9 cellular contexts compared by ENCODE assay signal in genomic region chr19:39833160-39833463, GRCh38. TPM values are rescaled to one million over a fixed set of nuclear protein-coding genes. Genes with fewer than 3 reads are reported as not detected.
DNase-seq lines count a peak whose midpoint lies in the region; ATAC-seq, FAIRE-seq and TF ChIP-seq lines count a peak whose summit lies in the region.
"Had no signal": no experiment of that assay in that cellular context is flagged by ENCODE, and none has a peak within 500 bp of the region (broad histone marks: within the 10 kb centered on the region; RNA-seq: fewer than 3 reads in every experiment).

No MANE protein-coding gene starts in this region.

- peaks cover 26% of the 10 kb centered on the region for H3K79me2 ChIP-seq in astrocyte (ENCODE audit: insufficient read depth, low read length)

- H3K36me3 Mint-ChIP-seq in activated naive CD4-positive, alpha-beta T cell treated with anti-CD3 and anti-CD28 coated beads, Interleukin-2, amount 10 ng/mL, durations not matched to agents 7 days and 5 days: peaks cover 58% of the 10 kb centered on the region
- peaks cover 26% of the 10 kb centered on the region for H3K36me3 Mint-ChIP-seq in astrocyte (ENCODE audit: low read depth, unreplicated experiment)

- H3K9ac ChIP-seq in astrocyte (ENCODE audit: low read length): peak overlapping the region; percentile 98

- peak overlapping the region; percentile 87 for H2AFZ ChIP-seq in astrocyte (ENCODE audit: low read depth, low read length)

- H4K20me1 ChIP-seq in astrocyte (ENCODE audit: insufficient read depth, low read length): peaks cover 12% of the 10 kb centered on the region

- no peak for TF ChIP-seq CTCF in astrocyte (IDR thresholded peaks at IDR 0.05; ENCODE audit: insufficient read depth, low read depth, low read length)
- no peak for TF ChIP-seq CTCF in lower lobe of right lung (IDR thresholded peaks at IDR 0.05)
- no peak for TF ChIP-seq CTCF in upper lobe of right lung (IDR thresholded peaks at IDR 0.05)

- H3K36me3 ChIP-seq in astrocyte (ENCODE audit: insufficient read depth, low read length) (peaks cover 48% of the 10 kb centered on the region), lower lobe of right lung (peaks cover 74% of the 10 kb centered on the region), upper lobe of right lung (peaks cover 71% of the 10 kb centered on the region)

- H3K27me3 ChIP-seq in astrocyte (ENCODE audit: insufficient read depth, low read length) (no peaks in the 10 kb centered on the region), lower lobe of right lung (ENCODE audit: low read depth) (no peaks in the 10 kb centered on the region), upper lobe of right lung (no peaks in the 10 kb centered on the region)

- FAIRE-seq in astrocyte (lab: Jason Lieb, UNC): no peak

- H3K27ac ChIP-seq in astrocyte (ENCODE audit: low read depth, low read length): peak overlapping the region; percentile 96
- peak overlapping the region; percentile 86 for H3K27ac ChIP-seq in lower lobe of right lung
- H3K27ac ChIP-seq in upper lobe of right lung: peak overlapping the region; percentile 95

- H3K4me3 ChIP-seq in astrocyte (ENCODE audit: insufficient read depth, low read depth, low read length) (peak overlapping the region; percentile 78), lower lobe of right lung (peak overlapping the region; percentile 96), upper lobe of right lung (peak overlapping the region; percentile 99)

- no peak for TF ChIP-seq POLR2A in erythroblast (IDR thresholded peaks at IDR 0.05; ENCODE audit: low read length)

- ATAC-seq in lower lobe of right lung (no peak), upper lobe of right lung (no peak)

- no peaks in the 10 kb centered on the region for H3K9me3 Mint-ChIP-seq in activated naive CD4-positive, alpha-beta T cell treated with anti-CD3 and anti-CD28 coated beads, Interleukin-2, amount 10 ng/mL, durations not matched to agents 7 days and 5 days
- peaks cover 2% of the 10 kb centered on the region for H3K9me3 Mint-ChIP-seq in astrocyte (ENCODE audit: unreplicated experiment)

- no peak for DNase-seq in activated naive CD4-positive, alpha-beta T cell treated with anti-CD3 and anti-CD28 coated beads, Interleukin-2, amount 10 ng/mL, durations not matched to agents 7 days and 5 days
- DNase-seq in activated naive CD4-positive, alpha-beta T cell (lab: John Stamatoyannopoulos, UW): no peak
- no peak for DNase-seq in astrocyte (ENCODE audit: low read depth)
- DNase-seq in lower lobe of right lung: no peak
- DNase-seq in upper lobe of right lung: no peak
- no peak for DNase-seq in NCI-H187 (lab: John Stamatoyannopoulos, UW)
- DNase-seq in dedifferentiated amniotic fluid mesenchymal stem cell (ENCODE audit: extremely low spot score): no peak
- no peak for DNase-seq in erythroblast (lab: John Stamatoyannopoulos, UW)

- H3K27ac Mint-ChIP-seq in activated naive CD4-positive, alpha-beta T cell treated with anti-CD3 and anti-CD28 coated beads, Interleukin-2, amount 10 ng/mL, durations not matched to agents 7 days and 5 days: peak overlapping the region; percentile 28
- peak overlapping the region; percentile 93 for H3K27ac Mint-ChIP-seq in astrocyte (ENCODE audit: unreplicated experiment)

- H3K9me3 ChIP-seq in astrocyte (ENCODE audit: insufficient read depth, low read depth, low read length) (no peaks in the 10 kb centered on the region), lower lobe of right lung (no peaks in the 10 kb centered on the region), upper lobe of right lung (no peaks in the 10 kb centered on the region)

- CTCF ChIA-PET in activated naive CD4-positive, alpha-beta T cell treated with anti-CD3 and anti-CD28 coated beads, Interleukin-2, amount 10 ng/mL, durations not matched to agents 7 days and 5 days (lab: Charles Lee): interaction anchor here (2.1 kb wide), 1 partner anchor 11 kb away, joined by 32 read pairs; no protein-coding TSS in a partner anchor

- peak overlapping the region; percentile 74 for H3K4me3 Mint-ChIP-seq in activated naive CD4-positive, alpha-beta T cell treated with anti-CD3 and anti-CD28 coated beads, Interleukin-2, amount 10 ng/mL, durations not matched to agents 7 days and 5 days
- peak overlapping the region; percentile 94 for H3K4me3 Mint-ChIP-seq in astrocyte (ENCODE audit: unreplicated experiment)

- H3K4me1 ChIP-seq in astrocyte (ENCODE audit: insufficient read depth, low read length) (peaks cover 6% of the 10 kb centered on the region), lower lobe of right lung (peaks cover 14% of the 10 kb centered on the region), upper lobe of right lung (peaks cover 10% of the 10 kb centered on the region)

- H3K27me3 Mint-ChIP-seq in activated naive CD4-positive, alpha-beta T cell treated with anti-CD3 and anti-CD28 coated beads, Interleukin-2, amount 10 ng/mL, durations not matched to agents 7 days and 5 days: no peaks in the 10 kb centered on the region
- H3K27me3 Mint-ChIP-seq in astrocyte (ENCODE audit: low read depth, unreplicated experiment): no peaks in the 10 kb centered on the region

- intact Hi-C loops in lower lobe of right lung (cut with DNase I) (no loop called here), upper lobe of right lung (cut with DNase I) (no loop called here)

- H3K4me2 ChIP-seq in astrocyte (ENCODE audit: low read length): peak overlapping the region; percentile 92

- peaks cover 39% of the 10 kb centered on the region for H3K4me1 Mint-ChIP-seq in activated naive CD4-positive, alpha-beta T cell treated with anti-CD3 and anti-CD28 coated beads, Interleukin-2, amount 10 ng/mL, durations not matched to agents 7 days and 5 days
- peaks cover 17% of the 10 kb centered on the region for H3K4me1 Mint-ChIP-seq in astrocyte (ENCODE audit: low read depth, unreplicated experiment)

RNA-seq across cellular contexts. Expression of gene DYRK1B, which starts 0.8 kb away (rescaled TPM):
- total RNA-seq in astrocyte: 25.4 and 31.4 TPM in 2 replicates
- 28.4 TPM for total RNA-seq in lower lobe of right lung
- total RNA-seq in upper lobe of right lung: 16.7 TPM

RNA-seq across cellular contexts. Expression of gene FBL, which starts 13.1 kb away (rescaled TPM):
- total RNA-seq in astrocyte (109 and 135 TPM in 2 replicates), lower lobe of right lung (117 TPM), upper lobe of right lung (123 TPM)

RNA-seq across cellular contexts. Expression of gene LEUTX, which starts 54.5 kb away (rescaled TPM):
- total RNA-seq in astrocyte (not detected in 2 replicates), lower lobe of right lung (not detected), upper lobe of right lung (not detected)
- total RNA-seq: SK-MEL-5 had no signal
